Comparison of ENCODE assay signal across 13 cellular contexts in genomic region chr2:112065966-112066365, GRCh38. TPM values are rescaled to one million over a fixed set of nuclear protein-coding genes. Genes with fewer than 3 reads are reported as not detected.
A peak's percentile ranks its signal among the peaks of the same experiment; 100 is the strongest.
DNase-seq lines count a peak whose midpoint lies in the region; ATAC-seq and TF ChIP-seq lines count a peak whose summit lies in the region.
"Had no signal": no experiment of that assay in that cellular context is flagged by ENCODE, and none has a peak within 500 bp of the region (broad histone marks: within the 10 kb centered on the region; RNA-seq: fewer than 3 reads in every experiment).

No MANE protein-coding gene starts in this region.

- H3K27ac ChIP-seq in AG04450 (ENCODE audit: low read depth, low read length): peak overlapping the region; percentile 57
- peak overlapping the region; percentile 40 for H3K27ac ChIP-seq in fibroblast of lung (ENCODE audit: insufficient read depth, low read length)
- no peak overlapping the region for H3K27ac ChIP-seq in testis
- H3K27ac ChIP-seq: suprapubic skin had no signal

- H3K4me3 ChIP-seq in AG04450 (ENCODE audit: low read depth, low read length) (no peak overlapping the region), fibroblast of lung (replicated peaks in 1 of 4; ENCODE audit: control extremely low read depth in 1 of 4, insufficient read depth in 1 of 4, low read depth in 3 of 4, low read length in 4 of 4) (no peak overlapping the region), testis (no peak overlapping the region)
- H3K4me3 ChIP-seq: suprapubic skin had no signal

- intact Hi-C loops in testis (cut with DNase I; ENCODE audit: low total_unique reads): no loop called here

- H4K20me1 ChIP-seq in fibroblast of lung (ENCODE audit: control insufficient read depth, extremely low read depth, insufficient read depth, low read length): no peaks in the 10 kb centered on the region

- TF ChIP-seq POLR2A in testis (IDR thresholded peaks at IDR 0.05): no peak

- H3K36me3 ChIP-seq in fibroblast of lung (ENCODE audit: control insufficient read depth, insufficient read depth, low read length) (peaks cover 10% of the 10 kb centered on the region), testis (ENCODE audit: low read depth, missing control alignments) (no peaks in the 10 kb centered on the region)

- peaks cover 7% of the 10 kb centered on the region for H3K79me2 ChIP-seq in fibroblast of lung (ENCODE audit: control insufficient read depth, insufficient read depth, low read length)

- ATAC-seq in GM21367 (IDR thresholded peaks at IDR 0.05; ENCODE audit: unreplicated experiment): peak; percentile 53
- ATAC-seq in SK-N-SH treated with all-trans-retinoic acid at 6 μM for 48 hours: peak; percentile 93
- ATAC-seq in GM18870 (IDR thresholded peaks at IDR 0.05; ENCODE audit: unreplicated experiment): no peak

- H3K4me1 ChIP-seq in fibroblast of lung (ENCODE audit: control insufficient read depth, extremely low read depth, insufficient read depth, low read length) (peaks cover 8% of the 10 kb centered on the region), testis (no peaks in the 10 kb centered on the region)
- H3K4me1 ChIP-seq: suprapubic skin had no signal

- H3K9me3 ChIP-seq in AG04450 (ENCODE audit: control insufficient read depth, insufficient read depth, low read length): no peaks in the 10 kb centered on the region; the same call in 1 of the 2 replicates
- no peaks in the 10 kb centered on the region for H3K9me3 ChIP-seq in fibroblast of lung (ENCODE audit: control insufficient read depth, insufficient read depth, low read depth, low read length)
- no peaks in the 10 kb centered on the region for H3K9me3 ChIP-seq in testis
- H3K9me3 ChIP-seq: suprapubic skin had no signal

- no peak overlapping the region for H3K9ac ChIP-seq in fibroblast of lung (ENCODE audit: insufficient read depth, low read length)

- H3K27me3 ChIP-seq in AG04450 (ENCODE audit: control insufficient read depth, insufficient read depth, low read length) (no peaks in the 10 kb centered on the region), fibroblast of lung (ENCODE audit: control insufficient read depth, insufficient read depth, low read length) (no peaks in the 10 kb centered on the region), testis (no peaks in the 10 kb centered on the region)
- H3K27me3 ChIP-seq: suprapubic skin had no signal

- H2AFZ ChIP-seq in fibroblast of lung (ENCODE audit: low read length): no peak overlapping the region

- CTCF ChIA-PET in AG04450 (lab: Charles Lee): no interaction called here

- TF ChIP-seq CTCF in AG04450 (IDR thresholded peaks at IDR 0.05; ENCODE audit: low read depth, low read length) (no peak), fibroblast of lung (conservative IDR thresholded peaks at IDR 0.05 in 1 of 2, IDR thresholded peaks at IDR 0.05 in 1 of 2; ENCODE audit: low read depth in 1 of 2, low read length in 2 of 2) (no peak), testis (IDR thresholded peaks at IDR 0.05) (no peak)

- peak; percentile 67 for DNase-seq in AG04450 (ENCODE audit: low read depth, low spot score)
- peak; percentile 55 to 89 for DNase-seq in fibroblast of lung (ENCODE audit: low read depth in 2 of 2)
- DNase-seq in NCI-H510A treated with DMSO at 0.1 percent for 48 hours (lab: John Stamatoyannopoulos, UW): no peak
- no peak for DNase-seq in testis
- no peak for DNase-seq in SK-N-DZ (ENCODE audit: low spot score)
- DNase-seq: activated gamma-delta T cell treated with Interleukin-2 at 50 U/mL for 16 hours; CD4-positive, CD25-positive, alpha-beta regulatory T cell; midbrain; NCI-H526 had no signal

- POLR2A ChIA-PET in AG04450 (lab: Yijun Ruan, JAX): no interaction called here

- no peak overlapping the region for H3K4me2 ChIP-seq in fibroblast of lung (ENCODE audit: extremely low read depth, insufficient read depth, low read length)

- 77 to 91% methylated on average over 1 of the region's 1 CpG for WGBS in testis, 2 donors

TF ChIP-seq in SK-N-SH treated with all-trans-retinoic acid at 6 μM for 48 hours, 23 proteins besides CTCF, POLR2A, EP300 and RAD21:
- no peak for TF ChIP-seq POU6F1 (CRISPR knock-in tag; IDR thresholded peaks at IDR 0.05; ENCODE audit: borderline replicate concordance, low read depth)

RNA-seq across cellular contexts. Expression of gene TMEM87B, which starts 10.9 kb away (rescaled TPM):
- 18.1 and 24.5 TPM in 2 replicates for polyA plus RNA-seq in AG04450 (2011; rRNA removed)
- 10.9 and 18.0 TPM in 2 replicates for polyA minus RNA-seq in AG04450 (2011; rRNA and poly(A)+ RNA removed)
- total RNA-seq in fibroblast of lung: 21.6 and 31.5 TPM in 2 replicates
- 30.5 and 33.9 TPM in 2 replicates for polyA plus RNA-seq in fibroblast of lung
- polyA plus RNA-seq in fibroblast of lung (2012): 24.8 and 25.5 TPM in 2 replicates
- polyA minus RNA-seq in fibroblast of lung (ENCODE audit: low replicate concordance): 7.9 and 18.8 TPM in 2 replicates
- total RNA-seq in testis: 10 to 100 TPM; 13.2 to 22.6 TPM
- polyA plus RNA-seq in testis (ENCODE audit: insufficient read depth, low read depth, low replicate concordance): 12.9 TPM
- 4.7 and 5.0 TPM in 2 replicates for polyA plus RNA-seq in SK-N-DZ (2014; cell fraction: cytosol; rRNA removed)
- polyA plus RNA-seq in SK-N-DZ (2014; cell fraction: nucleus; rRNA removed): 6.5 and 16.3 TPM in 2 replicates

Comparison
In these comparisons a context has a peak if more than half of its experiments do, and no peak if none do; other contexts are left out.
1. DNase-seq: peak in AG04450 (single experiment) and fibroblast of lung (2 of 2); none in NCI-H510A treated with DMSO at 0.1 percent for 48 hours (single experiment), testis (single experiment) and SK-N-DZ (single experiment).
2. H3K27ac ChIP-seq: peak in AG04450 (single experiment) and fibroblast of lung (single experiment); none in testis (0 of 2).